In genomic region chr12:15000575-15000974, GRCh38 we compare ENCODE assay signal across 39 cellular contexts. TPM values are rescaled to one million over a fixed set of nuclear protein-coding genes. Genes with fewer than 3 reads are reported as not detected.
"Had no signal": no experiment of that assay in that cellular context is flagged by ENCODE, and none has a peak within 500 bp of the region (broad histone marks: within the 10 kb centered on the region; RNA-seq: fewer than 3 reads in every experiment).

No MANE protein-coding gene starts in this region.

- H3K4me3 ChIP-seq: colonic mucosa, esophagus muscularis mucosa, gastroesophageal sphincter, heart right ventricle, left ventricle myocardium inferior, lower lobe of right lung, mucosa of descending colon, ovary, right atrium auricular region, stomach, thyroid gland had no signal

- H3K4me3 Mint-ChIP-seq: central memory CD8-positive, alpha-beta T cell; dendritic cell treated with granulocyte-macrophage colony-stimulating factor and Interleukin-4, amounts not matched to agents 40 ng/mL and 50 ng/mL, for 4 days; endodermal cell; immature natural killer cell; naive thymus-derived CD8-positive, alpha-beta T cell; stimulated activated effector memory CD8-positive, alpha-beta T cell treated with anti-CD3 and anti-CD28 coated beads, Interleukin-12 subunit alpha, Interleukin-12 subunit beta, amount 100 ng/mL, for 72 hours; type B pancreatic cell had no signal

- H3K27ac Mint-ChIP-seq: dendritic cell treated with granulocyte-macrophage colony-stimulating factor and Interleukin-4, amounts not matched to agents 40 ng/mL and 50 ng/mL, for 4 days; endodermal cell; immature natural killer cell; naive thymus-derived CD8-positive, alpha-beta T cell; stimulated activated effector memory CD8-positive, alpha-beta T cell treated with anti-CD3 and anti-CD28 coated beads, Interleukin-12 subunit alpha, Interleukin-12 subunit beta, amount 100 ng/mL, for 72 hours; type B pancreatic cell had no signal

- H3K9me3 Mint-ChIP-seq: central memory CD8-positive, alpha-beta T cell; dendritic cell treated with granulocyte-macrophage colony-stimulating factor and Interleukin-4, amounts not matched to agents 40 ng/mL and 50 ng/mL, for 4 days; endodermal cell; immature natural killer cell; naive thymus-derived CD8-positive, alpha-beta T cell; stimulated activated effector memory CD8-positive, alpha-beta T cell treated with anti-CD3 and anti-CD28 coated beads, Interleukin-12 subunit alpha, Interleukin-12 subunit beta, amount 100 ng/mL, for 72 hours; type B pancreatic cell had no signal

- H3K36me3 ChIP-seq: colonic mucosa, esophagus muscularis mucosa, gastroesophageal sphincter, heart right ventricle, left ventricle myocardium inferior, lower lobe of right lung, ovary, right atrium auricular region, stomach, thyroid gland had no signal

- H3K4me1 ChIP-seq: colonic mucosa, foreskin keratinocyte had no signal

- ATAC-seq: gastroesophageal sphincter; heart right ventricle; left colon; lower lobe of right lung; mucosa of descending colon; naive thymus-derived CD8-positive, alpha-beta T cell; sciatic nerve; stimulated activated effector memory CD8-positive, alpha-beta T cell treated with anti-CD3 and anti-CD28 coated beads, Interleukin-12 subunit alpha, Interleukin-12 subunit beta, amount 100 ng/mL, for 72 hours had no signal

- H3K9me3 ChIP-seq: colonic mucosa, esophagus muscularis mucosa, gastroesophageal sphincter, lower lobe of right lung, mucosa of descending colon, ovary, right atrium auricular region, stomach, thyroid gland had no signal

- H3K27ac ChIP-seq: colonic mucosa, foreskin keratinocyte, heart right ventricle, left ventricle myocardium inferior, lower lobe of right lung, ovary had no signal

- DNase-seq: colonic mucosa; effector CD8-positive, alpha-beta T cell; endodermal cell; foreskin keratinocyte; glutamatergic neuron; heart right ventricle; hypothalamus; immature natural killer cell; islet precursor cell; kidney glomerular epithelial cell; left colon; left ventricle myocardium inferior; lower lobe of right lung; mucosa of descending colon; naive thymus-derived CD8-positive, alpha-beta T cell; occipital lobe; ovary; posterior cingulate gyrus; stimulated activated CD4-positive, alpha-beta T cell treated with anti-CD3 and anti-CD28 coated beads, Interleukin-2, amount 100 ng/mL, for 24 hours; stimulated activated CD4-positive, alpha-beta T cell treated with anti-CD3 and anti-CD28 coated beads, Interleukin-4, amount 100 ng/mL, for 24 hours; stimulated activated naive CD4-positive, alpha-beta T cell treated with Interleukin-2 at 50 U/mL for 16 hours; stomach; thyroid gland had no signal

- H3K27me3 ChIP-seq: colonic mucosa, esophagus muscularis mucosa, gastroesophageal sphincter, ovary, right atrium auricular region, stomach, thyroid gland had no signal

- H3K36me3 Mint-ChIP-seq: immature natural killer cell; naive thymus-derived CD8-positive, alpha-beta T cell; stimulated activated effector memory CD8-positive, alpha-beta T cell treated with anti-CD3 and anti-CD28 coated beads, Interleukin-12 subunit alpha, Interleukin-12 subunit beta, amount 100 ng/mL, for 72 hours; type B pancreatic cell had no signal

RNA-seq across cellular contexts. Expression of gene PDE6H, which starts 27.7 kb away (rescaled TPM):
- total RNA-seq: chondrocyte; colonic mucosa; endodermal cell; epithelial cell of proximal tubule; esophagus muscularis mucosa; fibroblast of lung; foreskin keratinocyte; gastroesophageal sphincter; heart right ventricle; left colon; left ventricle myocardium inferior; myocyte; naive thymus-derived CD8-positive, alpha-beta T cell; occipital lobe; ovary; right atrium auricular region; sciatic nerve; skeletal muscle tissue; stomach; subcutaneous adipose tissue; thyroid gland; urinary bladder had no signal
- polyA plus RNA-seq: fibroblast of lung; foreskin keratinocyte; heart right ventricle; immature natural killer cell; naive thymus-derived CD8-positive, alpha-beta T cell; neural cell; ovary; stomach; urinary bladder had no signal

RNA-seq across cellular contexts. Expression of gene ARHGDIB, which starts 39.2 kb away (rescaled TPM):
- total RNA-seq: myocyte had no signal
